ENCODE assay signal across 9 cellular contexts in the genomic region with DNA sequence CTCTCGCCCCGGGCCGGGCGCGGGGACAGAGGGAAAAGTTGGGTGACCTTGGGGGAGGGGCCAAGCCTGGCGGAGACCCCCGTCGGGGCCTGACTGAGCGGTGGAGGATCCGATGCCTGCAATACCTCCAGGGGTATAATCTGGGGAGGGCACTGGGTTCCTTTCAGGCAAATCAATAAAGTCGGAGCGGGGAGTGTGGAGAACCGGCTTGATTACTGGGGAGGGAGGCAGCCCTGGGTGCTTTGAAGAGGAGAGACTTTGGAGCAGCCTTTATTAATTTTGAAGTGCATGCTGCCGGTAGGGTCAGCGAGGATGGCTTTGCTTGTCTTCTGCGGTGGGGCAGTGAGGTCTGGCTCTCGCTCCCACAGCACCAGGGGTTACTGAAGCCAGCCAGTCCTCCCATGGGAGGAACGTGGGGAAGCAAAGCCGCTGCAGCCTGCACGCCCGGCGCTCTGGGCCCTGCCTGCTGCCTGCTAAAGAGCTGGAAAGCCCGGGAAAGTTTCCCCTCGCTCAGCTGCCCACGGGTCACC. TPM values are rescaled to one million over a fixed set of nuclear protein-coding genes. Genes with fewer than 3 reads are reported as not detected.
DNase-seq lines count a peak whose midpoint lies in the region; ATAC-seq, FAIRE-seq and TF ChIP-seq lines count a peak whose summit lies in the region.
"Had no signal": no experiment of that assay in that cellular context is flagged by ENCODE, and none has a peak within 500 bp of the region (broad histone marks: within the 10 kb centered on the region; RNA-seq: fewer than 3 reads in every experiment).

No MANE protein-coding gene starts in this region.

- H3K9me3 ChIP-seq in HUES64 (ENCODE audit: insufficient read depth, low read depth, low read length): no peaks in the 10 kb centered on the region
- no peaks in the 10 kb centered on the region for H3K9me3 ChIP-seq in mesodermal cell (ENCODE audit: control insufficient read depth, low read length)
- no peaks in the 10 kb centered on the region for H3K9me3 ChIP-seq in T-helper 17 cell (ENCODE audit: control insufficient read depth, low read length, poor library complexity, severe bottlenecking)

- H3K27ac Mint-ChIP-seq in T-helper 17 cell: no peak overlapping the region

- H3K4me1 ChIP-seq in ACC112 (ENCODE audit: control insufficient read depth, insufficient read depth, low read length, unreplicated experiment) (no peaks in the 10 kb centered on the region), HUES64 (ENCODE audit: insufficient read depth, low read length) (peaks cover 21% of the 10 kb centered on the region), mesodermal cell (ENCODE audit: control insufficient read depth, insufficient read depth, low read length, poor library complexity, severe bottlenecking) (peaks cover 3% of the 10 kb centered on the region)

- no peak overlapping the region for H3K4me3 Mint-ChIP-seq in T-helper 17 cell
- H3K4me3 Mint-ChIP-seq: activated T-cell treated with anti-CD3 and anti-CD28 coated beads, Interleukin-2, amount 50 U/mL, for 4 hours had no signal

- no peaks in the 10 kb centered on the region for H3K79me2 ChIP-seq in ACC112 (ENCODE audit: control insufficient read depth, insufficient read depth, low read length, unreplicated experiment)

- TF ChIP-seq CTCF in coronary artery (IDR thresholded peaks at IDR 0.05): no peak

- peaks cover 94% of the 10 kb centered on the region for H3K27me3 ChIP-seq in ACC112 (ENCODE audit: insufficient read depth, low read length)
- peaks cover 50% of the 10 kb centered on the region for H3K27me3 ChIP-seq in HUES64 (ENCODE audit: insufficient read depth, low read length)

- H3K9ac ChIP-seq in HUES64 (ENCODE audit: low read depth, low read length): peak overlapping the region; percentile 49; the same call in 1 of the 2 replicates

- FAIRE-seq in GM12892 (lab: Jason Lieb, UNC): no peak

- DNase-seq in coronary artery (ENCODE audit: low spot score): peak; percentile 76
- DNase-seq in cerebellum (ENCODE audit: low spot score): no peak
- DNase-seq in GM12892 (ENCODE audit: insufficient read length): no peak
- DNase-seq in stimulated activated CD8-positive, alpha-beta memory T cell treated with anti-CD3 and anti-CD28 coated beads, Interleukin-4, amount 100 ng/mL, for 48 hours: no peak
- DNase-seq in T-helper 17 cell: no peak
- DNase-seq: activated T-cell treated with anti-CD3 and anti-CD28 coated beads, Interleukin-2, amount 50 U/mL, for 4 hours had no signal

- H3K4me1 Mint-ChIP-seq in T-helper 17 cell: peaks cover 7% of the 10 kb centered on the region

- ATAC-seq in T-helper 17 cell: no peak

- no peaks in the 10 kb centered on the region for H3K36me3 Mint-ChIP-seq in T-helper 17 cell (ENCODE audit: low read depth)

- no peak for TF ChIP-seq POLR2A in GM12892 (IDR thresholded peaks at IDR 0.05; ENCODE audit: low read depth, low read length)

- no peak overlapping the region for H3K27ac ChIP-seq in ACC112 (ENCODE audit: low read depth, low read length)
- no peak overlapping the region for H3K27ac ChIP-seq in HUES64 (ENCODE audit: low read depth, low read length)
- H3K27ac ChIP-seq in coronary artery: peak overlapping the region; percentile 84 to 88
- H3K27ac ChIP-seq in mesodermal cell (ENCODE audit: low read depth, low read length, severe bottlenecking): no peak overlapping the region

- peak overlapping the region; percentile 8 for H2AFZ ChIP-seq in ACC112 (ENCODE audit: low read length, unreplicated experiment)

- H3K27me3 Mint-ChIP-seq in T-helper 17 cell: peaks cover 51% of the 10 kb centered on the region

- H3K36me3 ChIP-seq in ACC112 (ENCODE audit: insufficient read depth, low read length): no peaks in the 10 kb centered on the region
- peaks cover 3% of the 10 kb centered on the region; the same call in 1 of the 2 replicates for H3K36me3 ChIP-seq in HUES64 (ENCODE audit: insufficient read depth, low read length)
- no peaks in the 10 kb centered on the region for H3K36me3 ChIP-seq in mesodermal cell (ENCODE audit: control insufficient read depth, insufficient read depth, low read length)

- H3K4me3 ChIP-seq in ACC112 (ENCODE audit: low read depth, low read length) (peak overlapping the region; percentile 58), HUES64 (ENCODE audit: low read length) (peak overlapping the region; percentile 53), coronary artery (peak overlapping the region; percentile 79), mesodermal cell (ENCODE audit: extremely low read depth, insufficient read depth, low read length, poor library complexity, severe bottlenecking) (peak overlapping the region; percentile 40)

- 7% methylated on average over 25 of the region's 25 CpGs for WGBS in HUES64
- 3 to 6% methylated on average over 12 to 19 of the region's 25 CpGs for WGBS in mesodermal cell (ENCODE audit: insufficient coverage in 2 of 2), 2 experiments

RNA-seq across cellular contexts. Expression of a gene that starts 0.4 kb away (rescaled TPM):
- 2.7 TPM for polyA plus RNA-seq in HUES64 (2013, experiment 1 of 2)
- polyA plus RNA-seq in HUES64 (2013, experiment 2 of 2): 2.3 TPM
- polyA plus RNA-seq in mesodermal cell (2013, experiment 1 of 2): 7.8 TPM
- 6.5 TPM for polyA plus RNA-seq in mesodermal cell (2013, experiment 2 of 2)
- total RNA-seq in cerebellum (5.5 TPM), T-helper 17 cell (not detected)
- not detected for polyA plus RNA-seq in GM12892 (2012; ENCODE audit: missing spikeins)
- total RNA-seq: activated T-cell treated with anti-CD3 and anti-CD28 coated beads, Interleukin-2, amount 50 U/mL, for 4 hours had no signal

Comparison
In these comparisons a context has a peak if more than half of its experiments do, and no peak if none do; other contexts are left out.
1. H3K27ac ChIP-seq: peak in coronary artery (2 of 2); none in ACC112 (single experiment), HUES64 (single experiment) and mesodermal cell (single experiment).
2. Peak in every context shown above with its lines, with median percentiles within 50 percentile points of each other: H3K4me3 ChIP-seq.